Comparison of ENCODE assay signal across 8 cellular contexts in the genomic region with DNA sequence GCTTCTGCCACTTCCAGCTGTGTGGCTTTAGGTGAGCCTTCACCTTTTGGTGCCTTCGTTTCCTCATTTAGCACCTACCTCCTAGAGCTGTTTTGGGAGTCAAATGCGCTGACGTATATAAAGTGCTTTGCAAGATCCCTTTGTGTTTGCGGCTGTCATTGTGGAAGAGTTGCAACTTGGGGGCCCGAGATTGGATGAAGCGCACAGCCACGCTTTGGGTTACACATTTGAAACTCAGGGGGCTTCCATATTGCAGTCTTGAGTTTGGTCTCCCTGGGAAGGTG. TPM values are rescaled to one million over a fixed set of nuclear protein-coding genes. Genes with fewer than 3 reads are reported as not detected.
A peak's percentile ranks its signal among the peaks of the same experiment; 100 is the strongest.
DNase-seq lines count a peak whose midpoint lies in the region; ATAC-seq and TF ChIP-seq lines count a peak whose summit lies in the region.

No MANE protein-coding gene starts in this region.

- H3K27ac ChIP-seq in RWPE2 (ENCODE audit: poor library complexity, severe bottlenecking) (peak overlapping the region; percentile 69), skeletal muscle tissue (ENCODE audit: low read depth, low read length) (peak overlapping the region; percentile 80)

- peaks cover 21% of the 10 kb centered on the region for H3K36me3 ChIP-seq in RWPE2 (ENCODE audit: low read depth)
- H3K36me3 ChIP-seq in skeletal muscle tissue (ENCODE audit: control insufficient read depth in 3 of 3, insufficient read depth in 3 of 3, low read length in 3 of 3): peaks cover 15 to 26% (median 21%) of the 10 kb centered on the region in 3 donors

- H3K9ac ChIP-seq in skeletal muscle tissue (ENCODE audit: low read depth in 1 of 3, low read length in 3 of 3): peak overlapping the region; percentile 83 to 94 (median 94)

- H3K9me3 ChIP-seq in RWPE2 (ENCODE audit: severe bottlenecking) (no peaks in the 10 kb centered on the region), skeletal muscle tissue (ENCODE audit: control insufficient read depth in 3 of 3, low read length in 3 of 3) (no peaks in the 10 kb centered on the region)

- peak; percentile 41 for DNase-seq in GM20000 (ENCODE audit: low spot score)
- DNase-seq in RWPE2 (ENCODE audit: low spot score): no peak
- peak; percentile 25 for DNase-seq in fibroblast of peridontal ligament (ENCODE audit: extremely low read depth)
- no peak for DNase-seq in C1 segment of cervical spinal cord (lab: John Stamatoyannopoulos, UW)
- no peak for DNase-seq in middle frontal gyrus (ENCODE audit: extremely low spot score, low spot score)

- H3K4me3 ChIP-seq in RWPE2 (ENCODE audit: severe bottlenecking) (peak overlapping the region; percentile 91), skeletal muscle tissue (ENCODE audit: low read length in 3 of 3) (peak overlapping the region; percentile 92 to 95 (median 92))

- H3K27me3 ChIP-seq in RWPE2 (ENCODE audit: insufficient read depth, poor library complexity, severe bottlenecking) (no peaks in the 10 kb centered on the region), skeletal muscle tissue (ENCODE audit: control insufficient read depth in 3 of 3, insufficient read depth in 3 of 3, low read length in 3 of 3) (no peaks in the 10 kb centered on the region)

- ATAC-seq in RWPE2 (ENCODE audit: low read depth) (no peak), HG02970 (IDR thresholded peaks at IDR 0.05; ENCODE audit: low FRiP score, unreplicated experiment) (no peak)
- no peak for ATAC-seq in activated CD4-positive, CD25-positive, alpha-beta regulatory T cell treated with anti-CD3 and anti-CD28 coated beads, Interleukin-2, amount 50 U/mL, for 24 hours

- TF ChIP-seq CTCF in GM20000 (IDR thresholded peaks at IDR 0.05; ENCODE audit: extremely low read depth, missing control alignments) (no peak), RWPE2 (IDR thresholded peaks at IDR 0.05; ENCODE audit: poor library complexity, severe bottlenecking) (no peak)

- H3K4me1 ChIP-seq in RWPE2 (ENCODE audit: insufficient read depth, poor library complexity, severe bottlenecking) (peaks cover 6% of the 10 kb centered on the region), skeletal muscle tissue (ENCODE audit: control insufficient read depth in 3 of 3, insufficient read depth in 3 of 3, low read length in 3 of 3) (peaks cover 78 to 90% (median 79%) of the 10 kb centered on the region in 3 donors)

RNA-seq across cellular contexts. Expression of a gene that starts 0.6 kb away (rescaled TPM):
- total RNA-seq in skeletal muscle tissue: 93.4 TPM

RNA-seq across cellular contexts. Expression of a gene that starts 4.8 kb away (rescaled TPM):
- total RNA-seq in skeletal muscle tissue: 4.2 TPM

RNA-seq across cellular contexts. Expression of a gene that starts 13.6 kb away (rescaled TPM):
- 2.6 TPM for total RNA-seq in skeletal muscle tissue

Comparison
In these comparisons a context has a peak if more than half of its experiments do, and no peak if none do; other contexts are left out.
1. DNase-seq: peak in GM20000 (single experiment) and fibroblast of peridontal ligament (single experiment); none in RWPE2 (single experiment), C1 segment of cervical spinal cord (0 of 14) and middle frontal gyrus (single experiment).